In genomic region chr2:221624475-221624874, GRCh38 we compare ENCODE assay signal across 37 cellular contexts.
"Had no signal": no experiment of that assay in that cellular context is flagged by ENCODE, and none has a peak within 500 bp of the region (broad histone marks: within the 10 kb centered on the region; RNA-seq: fewer than 3 reads in every experiment).

No MANE protein-coding gene starts in this region.

- H3K27me3 ChIP-seq: adrenal gland, body of pancreas, brain microvascular endothelial cell, breast epithelium had no signal

- H3K27ac Mint-ChIP-seq: activated B cell treated with CpG ODN at 0.5 μM for 24 hours; activated CD4-positive, alpha-beta memory T cell treated with anti-CD3 and anti-CD28 coated beads, Interleukin-2, amount 10 ng/mL, durations not matched to agents 7 days and 5 days; activated CD4-positive, alpha-beta T cell treated with anti-CD3 and anti-CD28 coated beads, Interleukin-2, amount 10 ng/mL, durations not matched to agents 24 days and 14 days; activated CD8-positive, alpha-beta memory T cell treated with anti-CD3 and anti-CD28 coated beads, Interleukin-2, amount 10 ng/mL, durations not matched to agents 7 days and 5 days; activated CD8-positive, alpha-beta T cell treated with anti-CD3 and anti-CD28 coated beads, Interleukin-2, amount 10 ng/mL, durations not matched to agents 7 days and 5 days; activated naive CD4-positive, alpha-beta T cell treated with anti-CD3 and anti-CD28 coated beads for 36 hours; activated naive CD4-positive, alpha-beta T cell treated with anti-CD3 and anti-CD28 coated beads, Interleukin-2, amount 50 U/mL, for 72 hours; activated naive CD8-positive, alpha-beta T cell treated with anti-CD3 and anti-CD28 coated beads for 36 hours; activated T-cell treated with anti-CD3 and anti-CD28 coated beads, Interleukin-2, amount 50 U/mL, for 24 hours; activated T-helper 1 cell treated with anti-CD3 and anti-CD28 coated beads, Interleukin-12 subunit alpha, Interleukin-12 subunit beta, Interleukin-2, Interleukin-4 antibody, amounts not matched to agents 30 ng/mL and 10 ng/mL and 1 ng/mL, durations not matched to agents 14 hours and 24 hours and 36 hours; activated T-helper 17 cell treated with anti-CD3 and anti-CD28 coated beads, Interleukin-2, amount 50 U/mL, for 72 hours; T-helper 1 cell treated with Interleukin-12 subunit alpha and Interleukin-12 subunit beta and Interleukin-4 antibody, amounts not matched to agents 30 μg/mL and 1 μg/mL, for 36 hours; T-helper 2 cell treated with Interferon-gamma antibody and Interleukin-4, amounts not matched to agents 5 μg/mL and 100 μg/mL, for 36 hours had no signal

- H3K4me3 Mint-ChIP-seq: activated B cell treated with CpG ODN at 0.5 μM for 24 hours; activated CD4-positive, alpha-beta memory T cell treated with anti-CD3 and anti-CD28 coated beads, Interleukin-2, amount 10 ng/mL, durations not matched to agents 7 days and 5 days; activated CD4-positive, alpha-beta T cell treated with anti-CD3 and anti-CD28 coated beads, Interleukin-2, amount 10 ng/mL, durations not matched to agents 24 days and 14 days; activated CD8-positive, alpha-beta memory T cell treated with anti-CD3 and anti-CD28 coated beads, Interleukin-2, amount 10 ng/mL, durations not matched to agents 7 days and 5 days; activated CD8-positive, alpha-beta T cell treated with anti-CD3 and anti-CD28 coated beads, Interleukin-2, amount 10 ng/mL, durations not matched to agents 7 days and 5 days; activated naive CD4-positive, alpha-beta T cell treated with anti-CD3 and anti-CD28 coated beads for 36 hours; activated naive CD8-positive, alpha-beta T cell treated with anti-CD3 and anti-CD28 coated beads for 36 hours; activated T-cell treated with anti-CD3 and anti-CD28 coated beads, Interleukin-2, amount 50 U/mL, for 24 hours; activated T-helper 1 cell treated with anti-CD3 and anti-CD28 coated beads, Interleukin-12 subunit alpha, Interleukin-12 subunit beta, Interleukin-2, Interleukin-4 antibody, amounts not matched to agents 30 ng/mL and 10 ng/mL and 1 ng/mL, durations not matched to agents 14 hours and 24 hours and 36 hours; activated T-helper 17 cell treated with anti-CD3 and anti-CD28 coated beads, Interleukin-2, amount 50 U/mL, for 72 hours; T-helper 1 cell treated with Interleukin-12 subunit alpha and Interleukin-12 subunit beta and Interleukin-4 antibody, amounts not matched to agents 30 μg/mL and 1 μg/mL, for 36 hours; T-helper 2 cell treated with Interferon-gamma antibody and Interleukin-4, amounts not matched to agents 5 μg/mL and 100 μg/mL, for 36 hours had no signal

- FAIRE-seq: astrocyte, TTC549 had no signal

- H3K36me3 Mint-ChIP-seq: activated CD8-positive, alpha-beta memory T cell treated with anti-CD3 and anti-CD28 coated beads, Interleukin-2, amount 10 ng/mL, durations not matched to agents 7 days and 5 days; activated naive CD4-positive, alpha-beta T cell treated with anti-CD3 and anti-CD28 coated beads, Interleukin-2, amount 50 U/mL, for 72 hours; activated naive CD8-positive, alpha-beta T cell treated with anti-CD3 and anti-CD28 coated beads for 36 hours had no signal

- H3K36me3 ChIP-seq: adrenal gland, brain microvascular endothelial cell, breast epithelium had no signal

- H3K27me3 Mint-ChIP-seq: activated B cell treated with CpG ODN at 0.5 μM for 24 hours; activated CD4-positive, alpha-beta memory T cell treated with anti-CD3 and anti-CD28 coated beads, Interleukin-2, amount 10 ng/mL, durations not matched to agents 7 days and 5 days; activated CD4-positive, alpha-beta T cell treated with anti-CD3 and anti-CD28 coated beads, Interleukin-2, amount 10 ng/mL, durations not matched to agents 24 days and 14 days; activated CD8-positive, alpha-beta memory T cell treated with anti-CD3 and anti-CD28 coated beads, Interleukin-2, amount 10 ng/mL, durations not matched to agents 7 days and 5 days had no signal

- ATAC-seq: activated CD8-positive, alpha-beta memory T cell treated with anti-CD3 and anti-CD28 coated beads, Interleukin-2, amount 10 ng/mL, durations not matched to agents 7 days and 5 days; activated CD8-positive, alpha-beta T cell treated with anti-CD3 and anti-CD28 coated beads, Interleukin-2, amount 10 ng/mL, durations not matched to agents 7 days and 5 days; activated naive CD4-positive, alpha-beta T cell treated with anti-CD3 and anti-CD28 coated beads, Interleukin-2, amount 50 U/mL, for 72 hours; activated T-helper 17 cell treated with anti-CD3 and anti-CD28 coated beads, Interleukin-2, amount 50 U/mL, for 72 hours; body of pancreas had no signal

- H3K4me3 ChIP-seq: adrenal gland, body of pancreas, breast epithelium had no signal

- H3K9me3 ChIP-seq: adrenal gland, body of pancreas, breast epithelium had no signal

- DNase-seq: activated B cell treated with CpG ODN at 0.5 μM for 24 hours; activated CD4-positive, alpha-beta memory T cell treated with anti-CD3 and anti-CD28 coated beads, Interleukin-2, amount 10 ng/mL, durations not matched to agents 7 days and 5 days; activated CD4-positive, alpha-beta T cell treated with anti-CD3 and anti-CD28 coated beads for 4 hours; activated CD4-positive, alpha-beta T cell treated with anti-CD3 and anti-CD28 coated beads, Interleukin-2, amount 10 ng/mL, durations not matched to agents 24 days and 14 days; activated CD4-positive, alpha-beta T cell treated with anti-CD3 and anti-CD28 coated beads, Interleukin-2, amount 50 U/mL, for 48 hours; activated CD4-positive, CD25-positive, alpha-beta regulatory T cell treated with anti-CD3 and anti-CD28 coated beads, Interleukin-2, amount 50 U/mL, for 72 hours; activated CD8-positive, alpha-beta memory T cell treated with anti-CD3 and anti-CD28 coated beads for 24 hours; activated CD8-positive, alpha-beta memory T cell treated with anti-CD3 and anti-CD28 coated beads, Interleukin-2, amount 10 ng/mL, durations not matched to agents 7 days and 5 days; activated CD8-positive, alpha-beta memory T cell treated with anti-CD3 and anti-CD28 coated beads, Interleukin-2, amount 50 U/mL, for 48 hours; activated CD8-positive, alpha-beta T cell treated with anti-CD3 and anti-CD28 coated beads, Interleukin-2, amount 10 ng/mL, durations not matched to agents 7 days and 5 days; activated effector memory CD4-positive, alpha-beta T cell treated with anti-CD3 and anti-CD28 coated beads, Interleukin-2, amount 50 U/mL, for 16 hours; activated gamma-delta T cell treated with Interleukin-2 at 50 U/mL for 16 hours; activated naive CD4-positive, alpha-beta T cell; activated naive CD4-positive, alpha-beta T cell treated with anti-CD3 and anti-CD28 coated beads for 36 hours; activated naive CD4-positive, alpha-beta T cell treated with anti-CD3 and anti-CD28 coated beads, Interleukin-2, amount 50 U/mL, for 16 hours; activated naive CD8-positive, alpha-beta T cell treated with anti-CD3 and anti-CD28 coated beads for 36 hours; activated T-cell treated with anti-CD3 and anti-CD28 coated beads, Interleukin-2, amount 50 U/mL, for 24 hours; activated T-cell treated with anti-CD3 and anti-CD28 coated beads, Interleukin-2, amount 50 U/mL, for 48 hours; adrenal gland; amniotic stem cell; aorta; body of pancreas; brain microvascular endothelial cell; central memory CD4-positive, alpha-beta T cell; SW 1271; T-helper 1 cell; T-helper 2 cell; T-helper 9 cell had no signal

- H3K27ac ChIP-seq: adrenal gland, body of pancreas, brain microvascular endothelial cell, breast epithelium, VCaP had no signal

- H3K4me1 ChIP-seq: adrenal gland, body of pancreas, breast epithelium had no signal

- H3K9me3 Mint-ChIP-seq: activated B cell treated with CpG ODN at 0.5 μM for 24 hours; activated CD4-positive, alpha-beta memory T cell treated with anti-CD3 and anti-CD28 coated beads, Interleukin-2, amount 10 ng/mL, durations not matched to agents 7 days and 5 days; activated CD4-positive, alpha-beta T cell treated with anti-CD3 and anti-CD28 coated beads, Interleukin-2, amount 10 ng/mL, durations not matched to agents 24 days and 14 days; activated naive CD4-positive, alpha-beta T cell treated with anti-CD3 and anti-CD28 coated beads for 36 hours; activated naive CD4-positive, alpha-beta T cell treated with anti-CD3 and anti-CD28 coated beads, Interleukin-2, amount 50 U/mL, for 72 hours; activated naive CD8-positive, alpha-beta T cell treated with anti-CD3 and anti-CD28 coated beads for 36 hours; activated T-cell treated with anti-CD3 and anti-CD28 coated beads, Interleukin-2, amount 50 U/mL, for 24 hours; activated T-helper 1 cell treated with anti-CD3 and anti-CD28 coated beads, Interleukin-12 subunit alpha, Interleukin-12 subunit beta, Interleukin-2, Interleukin-4 antibody, amounts not matched to agents 30 ng/mL and 10 ng/mL and 1 ng/mL, durations not matched to agents 14 hours and 24 hours and 36 hours; activated T-helper 17 cell treated with anti-CD3 and anti-CD28 coated beads, Interleukin-2, amount 50 U/mL, for 72 hours; T-helper 1 cell treated with Interleukin-12 subunit alpha and Interleukin-12 subunit beta and Interleukin-4 antibody, amounts not matched to agents 30 μg/mL and 1 μg/mL, for 36 hours; T-helper 2 cell treated with Interferon-gamma antibody and Interleukin-4, amounts not matched to agents 5 μg/mL and 100 μg/mL, for 36 hours had no signal

- H3K4me1 Mint-ChIP-seq: activated B cell treated with CpG ODN at 0.5 μM for 24 hours; activated CD4-positive, alpha-beta memory T cell treated with anti-CD3 and anti-CD28 coated beads, Interleukin-2, amount 10 ng/mL, durations not matched to agents 7 days and 5 days; activated CD4-positive, alpha-beta T cell treated with anti-CD3 and anti-CD28 coated beads, Interleukin-2, amount 10 ng/mL, durations not matched to agents 24 days and 14 days; activated CD8-positive, alpha-beta memory T cell treated with anti-CD3 and anti-CD28 coated beads, Interleukin-2, amount 10 ng/mL, durations not matched to agents 7 days and 5 days; activated naive CD8-positive, alpha-beta T cell treated with anti-CD3 and anti-CD28 coated beads for 36 hours; activated T-helper 17 cell treated with anti-CD3 and anti-CD28 coated beads, Interleukin-2, amount 50 U/mL, for 72 hours had no signal
